ENCODE assay signal across 14 cellular contexts in genomic region chr6:5191222-5191621, GRCh38.
DNase-seq lines count a peak whose midpoint lies in the region; ATAC-seq and TF ChIP-seq lines count a peak whose summit lies in the region.
"Had no signal": no experiment of that assay in that cellular context is flagged by ENCODE, and none has a peak within 500 bp of the region (broad histone marks: within the 10 kb centered on the region; RNA-seq: fewer than 3 reads in every experiment).

No MANE protein-coding gene starts in this region.

- ATAC-seq in GM18909 (IDR thresholded peaks at IDR 0.05; ENCODE audit: poor library complexity, unreplicated experiment) (peak; percentile 68), HG02973 (IDR thresholded peaks at IDR 0.05; ENCODE audit: unreplicated experiment) (peak; percentile 63), mucosa of descending colon (no peak)
- ATAC-seq: effector memory CD8-positive, alpha-beta T cell; Panc1 had no signal

- DNase-seq in amniotic epithelial cell (ENCODE audit: low read depth) (peak; percentile 22), NCI-H345 (lab: John Stamatoyannopoulos, UW) (no peak), mucosa of descending colon (no peak), NCI-H2081 (lab: John Stamatoyannopoulos, UW) (no peak), NCI-H2171 (lab: John Stamatoyannopoulos, UW) (no peak)
- DNase-seq: activated CD4-positive, alpha-beta T cell treated with anti-CD3 and anti-CD28 coated beads for 1 hour; activated gamma-delta T cell; DMS 273 treated with DMSO at 0.1 percent for 48 hours; effector memory CD8-positive, alpha-beta T cell; MM.1S had no signal

- H3K36me3 ChIP-seq in ACC112 (ENCODE audit: insufficient read depth, low read length) (no peaks in the 10 kb centered on the region), mucosa of descending colon (ENCODE audit: low read depth) (no peaks in the 10 kb centered on the region)

- H3K4me3 ChIP-seq in ACC112 (ENCODE audit: low read depth, low read length), result no peak overlapping the region
- H3K4me3 ChIP-seq in mucosa of descending colon, result no peak overlapping the region

- H3K79me2 ChIP-seq in ACC112 (ENCODE audit: control insufficient read depth, insufficient read depth, low read length, unreplicated experiment), result no peaks in the 10 kb centered on the region

- no peaks in the 10 kb centered on the region for H3K27me3 ChIP-seq in ACC112 (ENCODE audit: insufficient read depth, low read length)

- no peak overlapping the region for H2AFZ ChIP-seq in ACC112 (ENCODE audit: low read length, unreplicated experiment)

- H3K4me1 ChIP-seq in ACC112 (ENCODE audit: control insufficient read depth, insufficient read depth, low read length, unreplicated experiment), result peaks cover 21% of the 10 kb centered on the region
- H3K4me1 ChIP-seq in mucosa of descending colon (ENCODE audit: low read depth), result no peaks in the 10 kb centered on the region

- intact Hi-C loops in mucosa of descending colon (cut with DNase I, micrococcal nuclease), result no loop called here

- H3K27ac ChIP-seq in ACC112 (ENCODE audit: low read depth, low read length), result peak overlapping the region; percentile 84

- no peak for TF ChIP-seq CTCF in mucosa of descending colon (IDR thresholded peaks at IDR 0.05)

- no peaks in the 10 kb centered on the region for H3K9me3 ChIP-seq in mucosa of descending colon
